1 cellular context compared by ENCODE assay signal in the genomic region with DNA sequence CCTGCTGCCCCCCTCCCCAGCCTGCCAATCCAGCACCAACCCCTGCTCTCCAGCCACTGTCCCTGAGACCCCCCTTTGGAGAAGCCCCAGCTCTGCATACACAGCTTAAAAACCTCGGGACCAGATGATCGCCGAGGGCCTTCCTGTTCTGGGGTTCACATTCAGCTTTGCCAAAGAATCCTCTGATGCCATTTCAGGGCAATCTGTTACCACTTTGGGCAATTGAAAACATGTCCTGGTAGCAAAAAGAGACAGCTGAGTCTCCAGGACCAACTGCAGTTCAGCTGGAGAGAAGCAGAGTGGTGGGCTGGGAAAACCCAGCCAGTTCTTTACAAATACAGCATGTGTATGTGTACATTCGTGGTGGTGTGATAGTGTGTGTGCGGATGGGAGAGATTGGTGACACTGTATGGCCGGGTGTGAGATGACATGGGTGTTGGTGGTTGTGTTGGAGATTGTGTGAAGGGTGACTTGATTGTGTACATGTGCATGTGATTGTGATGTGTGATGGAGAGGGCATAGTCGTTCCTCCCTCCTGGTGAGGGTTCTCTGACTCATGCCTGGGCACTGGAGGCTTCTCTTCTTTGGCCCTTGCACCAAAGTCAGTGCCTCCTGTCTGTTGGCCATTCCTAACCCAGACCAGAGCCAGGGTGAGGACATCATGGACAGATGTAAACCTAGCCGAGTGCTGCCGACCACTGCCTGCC.
TF ChIP-seq lines count a peak whose summit lies in the region.

No MANE protein-coding gene starts in this region.

TF ChIP-seq in SK-N-SH, 30 proteins besides CTCF, POLR2A, EP300 and RAD21 (continued from another document):
- TF ChIP-seq, protein P1, sequence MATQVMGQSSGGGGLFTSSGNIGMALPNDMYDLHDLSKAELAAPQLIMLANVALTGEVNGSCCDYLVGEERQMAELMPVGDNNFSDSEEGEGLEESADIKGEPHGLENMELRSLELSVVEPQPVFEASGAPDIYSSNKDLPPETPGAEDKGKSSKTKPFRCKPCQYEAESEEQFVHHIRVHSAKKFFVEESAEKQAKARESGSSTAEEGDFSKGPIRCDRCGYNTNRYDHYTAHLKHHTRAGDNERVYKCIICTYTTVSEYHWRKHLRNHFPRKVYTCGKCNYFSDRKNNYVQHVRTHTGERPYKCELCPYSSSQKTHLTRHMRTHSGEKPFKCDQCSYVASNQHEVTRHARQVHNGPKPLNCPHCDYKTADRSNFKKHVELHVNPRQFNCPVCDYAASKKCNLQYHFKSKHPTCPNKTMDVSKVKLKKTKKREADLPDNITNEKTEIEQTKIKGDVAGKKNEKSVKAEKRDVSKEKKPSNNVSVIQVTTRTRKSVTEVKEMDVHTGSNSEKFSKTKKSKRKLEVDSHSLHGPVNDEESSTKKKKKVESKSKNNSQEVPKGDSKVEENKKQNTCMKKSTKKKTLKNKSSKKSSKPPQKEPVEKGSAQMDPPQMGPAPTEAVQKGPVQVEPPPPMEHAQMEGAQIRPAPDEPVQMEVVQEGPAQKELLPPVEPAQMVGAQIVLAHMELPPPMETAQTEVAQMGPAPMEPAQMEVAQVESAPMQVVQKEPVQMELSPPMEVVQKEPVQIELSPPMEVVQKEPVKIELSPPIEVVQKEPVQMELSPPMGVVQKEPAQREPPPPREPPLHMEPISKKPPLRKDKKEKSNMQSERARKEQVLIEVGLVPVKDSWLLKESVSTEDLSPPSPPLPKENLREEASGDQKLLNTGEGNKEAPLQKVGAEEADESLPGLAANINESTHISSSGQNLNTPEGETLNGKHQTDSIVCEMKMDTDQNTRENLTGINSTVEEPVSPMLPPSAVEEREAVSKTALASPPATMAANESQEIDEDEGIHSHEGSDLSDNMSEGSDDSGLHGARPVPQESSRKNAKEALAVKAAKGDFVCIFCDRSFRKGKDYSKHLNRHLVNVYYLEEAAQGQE (IDR thresholded peaks at IDR 0.05; ENCODE audit: low read depth, low read length) = no peak
- TF ChIP-seq RCOR1 (IDR thresholded peaks at IDR 0.05; ENCODE audit: low read length) (no peak), GATA2 (CRISPR knock-in tag; IDR thresholded peaks at IDR 0.05) (no peak), ELF1 (IDR thresholded peaks at IDR 0.05) (no peak), SIN3A (IDR thresholded peaks at IDR 0.05; ENCODE audit: borderline replicate concordance, low read depth, low read length) (no peak), RFX5 (IDR thresholded peaks at IDR 0.05; ENCODE audit: low read length) (no peak), MAX (IDR thresholded peaks at IDR 0.05; ENCODE audit: low read depth) (no peak), EZH2phosphoT487 (IDR thresholded peaks at IDR 0.05; ENCODE audit: borderline replicate concordance, low read depth) (no peak)
- TF ChIP-seq, protein P2, sequence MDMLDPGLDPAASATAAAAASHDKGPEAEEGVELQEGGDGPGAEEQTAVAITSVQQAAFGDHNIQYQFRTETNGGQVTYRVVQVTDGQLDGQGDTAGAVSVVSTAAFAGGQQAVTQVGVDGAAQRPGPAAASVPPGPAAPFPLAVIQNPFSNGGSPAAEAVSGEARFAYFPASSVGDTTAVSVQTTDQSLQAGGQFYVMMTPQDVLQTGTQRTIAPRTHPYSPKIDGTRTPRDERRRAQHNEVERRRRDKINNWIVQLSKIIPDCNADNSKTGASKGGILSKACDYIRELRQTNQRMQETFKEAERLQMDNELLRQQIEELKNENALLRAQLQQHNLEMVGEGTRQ (IDR thresholded peaks at IDR 0.05; ENCODE audit: borderline replicate concordance, low read depth, low read length) = no peak
